In genomic region chr12:11650697-11651281, GRCh38 we compare ENCODE assay signal across 8 cellular contexts. TPM values are rescaled to one million over a fixed set of nuclear protein-coding genes. Genes with fewer than 3 reads are reported as not detected.
DNase-seq lines count a peak whose midpoint lies in the region; ATAC-seq and TF ChIP-seq lines count a peak whose summit lies in the region.

No MANE protein-coding gene starts in this region.

- intact Hi-C loops in dorsolateral prefrontal cortex (cut with DNase I), result loop anchor here (2.0 to 10.0 kb wide), 5 partner anchors 114 to 1064 kb away; partner anchors contain the start of gene CDKN1B (in 1 of the 2)
- intact Hi-C loops in upper lobe of right lung (cut with DNase I), result no loop called here

- peak overlapping the region in 1 of 2 experiments; percentile 48 for H3K14ac ChIP-seq in mesenchymal stem cell (ENCODE audit: low read length in 2 of 2)

- H4K8ac ChIP-seq in mesenchymal stem cell (ENCODE audit: low read length), result no peak overlapping the region

- H4K91ac ChIP-seq in mesenchymal stem cell (ENCODE audit: low read length), result no peak overlapping the region

- H3K27me3 Mint-ChIP-seq in HFFc6 (ENCODE audit: insufficient read depth), result peaks cover 1% of the 10 kb centered on the region

- H3K36me3 ChIP-seq in BLaER1 treated with 17β-estradiol and CSF1 and Interleukin-3, amounts not matched to agents 10 nM and 100 nM, result peaks cover 0 to 13% (median 0%) of the 10 kb centered on the region in 11 experiments; a peak in 10 of 22 replicates
- no peaks in the 10 kb centered on the region for H3K36me3 ChIP-seq in SJSA1
- no peaks in the 10 kb centered on the region for H3K36me3 ChIP-seq in mesenchymal stem cell (ENCODE audit: control insufficient read depth in 1 of 2, insufficient read depth in 2 of 2, low read depth in 1 of 2, low read length in 2 of 2)
- H3K36me3 ChIP-seq in upper lobe of right lung, result no peaks in the 10 kb centered on the region

- H4K20me1 ChIP-seq in BLaER1 treated with 17β-estradiol and CSF1 and Interleukin-3, amounts not matched to agents 10 nM and 100 nM, result peaks cover 3 to 32% (median 24%) of the 10 kb centered on the region in 11 experiments; a peak in 13 of 22 replicates

- H3K4me3 ChIP-seq in BLaER1 treated with 17β-estradiol and CSF1 and Interleukin-3, amounts not matched to agents 10 nM and 100 nM, result peak overlapping the region; percentile 72 to 87 (median 78)
- H3K4me3 ChIP-seq in SJSA1 (peak overlapping the region; percentile 50), dorsolateral prefrontal cortex (peak overlapping the region; percentile 43 to 93 (median 82)), mesenchymal stem cell (ENCODE audit: insufficient read depth in 1 of 2, low read depth in 1 of 2, low read length in 2 of 2) (peak overlapping the region; percentile 44 to 97), upper lobe of right lung (peak overlapping the region; percentile 85)

- peak overlapping the region; percentile 98 for H3K27ac Mint-ChIP-seq in HFFc6

- H2BK15ac ChIP-seq in mesenchymal stem cell (ENCODE audit: low read depth, poor library complexity, severe bottlenecking), result no peak overlapping the region

- H3K4me1 Mint-ChIP-seq in HFFc6 (ENCODE audit: low read depth), result peaks cover 29% of the 10 kb centered on the region

- H3K9me3 ChIP-seq in BLaER1 treated with 17β-estradiol and CSF1 and Interleukin-3, amounts not matched to agents 10 nM and 100 nM (replicated peaks in 1 of 11), result no peaks in the 10 kb centered on the region
- no peaks in the 10 kb centered on the region for H3K9me3 ChIP-seq in SJSA1 (replicated peaks)
- peaks cover under 1% of the 10 kb centered on the region for H3K9me3 ChIP-seq in mesenchymal stem cell (ENCODE audit: control insufficient read depth, low read length)
- H3K9me3 ChIP-seq in upper lobe of right lung, result no peaks in the 10 kb centered on the region

- H3K27me3 ChIP-seq in BLaER1 treated with 17β-estradiol and CSF1 and Interleukin-3, amounts not matched to agents 10 nM and 100 nM, result no peaks in the 10 kb centered on the region
- H3K27me3 ChIP-seq in SJSA1 (replicated peaks) (no peaks in the 10 kb centered on the region), dorsolateral prefrontal cortex (no peaks in the 10 kb centered on the region), mesenchymal stem cell (ENCODE audit: control insufficient read depth in 1 of 2, insufficient read depth in 1 of 2, low read length in 2 of 2) (no peaks in the 10 kb centered on the region), upper lobe of right lung (no peaks in the 10 kb centered on the region)

- H3K4me2 ChIP-seq in BLaER1 treated with 17β-estradiol and CSF1 and Interleukin-3, amounts not matched to agents 10 nM and 100 nM, result peak overlapping the region; percentile 83 to 97 (median 92)
- peak overlapping the region; percentile 80 for H3K4me2 ChIP-seq in mesenchymal stem cell (ENCODE audit: low read length, poor library complexity, severe bottlenecking)

- H3K4ac ChIP-seq in mesenchymal stem cell (ENCODE audit: low read depth in 1 of 2, low read length in 2 of 2), result no peak overlapping the region

- no peak overlapping the region for H3K23ac ChIP-seq in mesenchymal stem cell (ENCODE audit: low read length in 2 of 2)

- H2AK5ac ChIP-seq in mesenchymal stem cell (ENCODE audit: low read length, severe bottlenecking), result peak overlapping the region; percentile 13

- H3K18ac ChIP-seq in mesenchymal stem cell (ENCODE audit: low read depth in 1 of 2, low read length in 2 of 2), result peak overlapping the region; percentile 14 to 38

- no peak overlapping the region for H2AFZ ChIP-seq in mesenchymal stem cell (ENCODE audit: low read depth, low read length)

- no peaks in the 10 kb centered on the region; the same call in 1 of the 2 replicates for H3K36me3 Mint-ChIP-seq in HFFc6 (ENCODE audit: low read depth)

- no peak overlapping the region for H2BK12ac ChIP-seq in mesenchymal stem cell (ENCODE audit: low read length in 2 of 2)

- no peaks in the 10 kb centered on the region for H3K79me1 ChIP-seq in mesenchymal stem cell (replicated peaks; ENCODE audit: low read length, poor library complexity, severe bottlenecking)

- peak; percentile 36 for TF ChIP-seq CTCF in HFFc6 (IDR thresholded peaks at IDR 0.05)
- peak in 32 of 56 donors; percentile 5 to 45 (median 24) for TF ChIP-seq CTCF in dorsolateral prefrontal cortex (IDR thresholded peaks at IDR 0.05 in 54 of 56, conservative IDR thresholded peaks at IDR 0.05 in 2 of 56; ENCODE audit: low read depth in 1 of 56, partially characterized antibody in 56 of 56)
- no peak for TF ChIP-seq CTCF in upper lobe of right lung (IDR thresholded peaks at IDR 0.05)

- 6% methylated on average over 5 of the region's 9 CpGs for WGBS in mesenchymal stem cell

- ATAC-seq in upper lobe of right lung (no peak), GM19455 (IDR thresholded peaks at IDR 0.05; ENCODE audit: unreplicated experiment) (no peak)

- H2BK120ac ChIP-seq in mesenchymal stem cell (ENCODE audit: low read depth, low read length), result no peak overlapping the region

- H3K9me3 Mint-ChIP-seq in HFFc6, result no peaks in the 10 kb centered on the region

- H3K9ac ChIP-seq in BLaER1 treated with 17β-estradiol and CSF1 and Interleukin-3, amounts not matched to agents 10 nM and 100 nM, result peak overlapping the region; percentile 97 to 100 (median 99)
- H3K9ac ChIP-seq in mesenchymal stem cell (ENCODE audit: low read length), result peak overlapping the region; percentile 95

- peak overlapping the region; percentile 57 for H2BK5ac ChIP-seq in mesenchymal stem cell (ENCODE audit: low read depth, low read length, poor library complexity, severe bottlenecking)

- H3K4me3 Mint-ChIP-seq in HFFc6, result peak overlapping the region; percentile 95

- H3K4me1 ChIP-seq in BLaER1 treated with 17β-estradiol and CSF1 and Interleukin-3, amounts not matched to agents 10 nM and 100 nM, result peaks cover 43 to 55% (median 46%) of the 10 kb centered on the region in 10 experiments
- H3K4me1 ChIP-seq in SJSA1 (replicated peaks) (peaks cover 19% of the 10 kb centered on the region), mesenchymal stem cell (ENCODE audit: control insufficient read depth, insufficient read depth, low read depth, low read length) (peaks cover 11% of the 10 kb centered on the region), upper lobe of right lung (peaks cover 34% of the 10 kb centered on the region)

- peak overlapping the region; percentile 89 to 100 (median 100) for H3K27ac ChIP-seq in BLaER1 treated with 17β-estradiol and CSF1 and Interleukin-3, amounts not matched to agents 10 nM and 100 nM
- H3K27ac ChIP-seq in SJSA1 (peak overlapping the region; percentile 81), dorsolateral prefrontal cortex (peak overlapping the region in 56 of 59 donors; percentile 9 to 99 (median 94)), mesenchymal stem cell (ENCODE audit: low read length, poor library complexity, severe bottlenecking) (peak overlapping the region; percentile 84), upper lobe of right lung (peak overlapping the region; percentile 97)

- DNase-seq in HFFc6 (peak; percentile 18), SJSA1 (ENCODE audit: low read depth in 1 of 2, low spot score in 2 of 2) (peak in 1 of 2 experiments; percentile 66), dorsolateral prefrontal cortex (no peak), mesenchymal stem cell (peak; percentile 62), upper lobe of right lung (no peak)
- no peak for DNase-seq in stimulated activated naive CD4-positive, alpha-beta T cell treated with Interleukin-2 at 50 U/mL for 16 hours (lab: John Stamatoyannopoulos, UW)

RNA-seq across cellular contexts. Expression of gene ETV6, which starts 1.3 kb away (rescaled TPM):
- 10 to 100 TPM; 14.6 to 20.5 (median 16.6) TPM for total RNA-seq in HFFc6 (2021; fragmentation: NEBNext Ultra II Directional; extraction: Animal tissue kit (Norgen Biotek cat#: 25700))
- total RNA-seq in SJSA1 (2014; rRNA removed; shearing (Covaris generic)), result 5.9 and 8.0 TPM in 2 replicates
- total RNA-seq in dorsolateral prefrontal cortex (10 to 100 TPM; 12.1 to 46.3 (median 20.4) TPM), upper lobe of right lung (45.0 TPM)
- 10.9 TPM for polyA plus RNA-seq in mesenchymal stem cell (2013, experiment 1 of 2)
- polyA plus RNA-seq in mesenchymal stem cell (2013, experiment 2 of 2), result 10.4 TPM

Comparison
In these comparisons a context has a peak if more than half of its experiments do, and no peak if none do; other contexts are left out.
1. DNase-seq: peak in HFFc6 (single experiment) and mesenchymal stem cell (single experiment); none in dorsolateral prefrontal cortex (0 of 10), upper lobe of right lung (single experiment) and stimulated activated naive CD4-positive, alpha-beta T cell treated with Interleukin-2 at 50 U/mL for 16 hours (single experiment).
2. Peak in every context shown above with its lines, with median percentiles within 50 percentile points of each other: H3K27ac ChIP-seq and H3K4me3 ChIP-seq.